In genomic region chr11:44816761-44817160, GRCh38 we compare ENCODE assay signal across 23 cellular contexts.
DNase-seq lines count a peak whose midpoint lies in the region; ATAC-seq and TF ChIP-seq lines count a peak whose summit lies in the region.
"Had no signal": no experiment of that assay in that cellular context is flagged by ENCODE, and none has a peak within 500 bp of the region (broad histone marks: within the 10 kb centered on the region; RNA-seq: fewer than 3 reads in every experiment).

No MANE protein-coding gene starts in this region.

- no peak overlapping the region for H3K9ac ChIP-seq in subcutaneous abdominal adipose tissue (ENCODE audit: low read length in 5 of 5)
- H3K9ac ChIP-seq: GM23248 had no signal

- TF ChIP-seq EP300 in esophagus muscularis mucosa (IDR thresholded peaks at IDR 0.05) = no peak

- no peak for TF ChIP-seq CTCF in left ventricle myocardium inferior (IDR thresholded peaks at IDR 0.05; ENCODE audit: borderline replicate concordance)
- no peak for TF ChIP-seq CTCF in esophagus muscularis mucosa (IDR thresholded peaks at IDR 0.05)
- TF ChIP-seq CTCF in neural crest cell (conservative IDR thresholded peaks at IDR 0.05) = no peak

- no peaks in the 10 kb centered on the region for H3K27me3 Mint-ChIP-seq in neural crest cell (ENCODE audit: low read depth)
- H3K27me3 Mint-ChIP-seq: B cell had no signal

- no peak overlapping the region for H3K4me3 Mint-ChIP-seq in neural crest cell
- H3K4me3 Mint-ChIP-seq: B cell, CD14-positive monocyte had no signal

- peaks cover 11% of the 10 kb centered on the region for H3K36me3 Mint-ChIP-seq in neural crest cell (ENCODE audit: low read depth)
- H3K36me3 Mint-ChIP-seq: CD14-positive monocyte had no signal

- H3K4me3 ChIP-seq in left ventricle myocardium inferior = no peak overlapping the region
- H3K4me3 ChIP-seq in esophagus muscularis mucosa = no peak overlapping the region
- H3K4me3 ChIP-seq in subcutaneous abdominal adipose tissue (ENCODE audit: low read depth in 1 of 5, low read length in 5 of 5) = no peak overlapping the region
- H3K4me3 ChIP-seq: GM23248, HAP-1, Peyer's patch had no signal

- H3K4me1 ChIP-seq in left ventricle myocardium inferior (peaks cover 97% of the 10 kb centered on the region), esophagus muscularis mucosa (peaks cover 67 to 99% (median 83%) of the 10 kb centered on the region in 4 donors), subcutaneous abdominal adipose tissue (ENCODE audit: control insufficient read depth in 5 of 5, insufficient read depth in 5 of 5, low read length in 5 of 5) (peaks cover 0 to 68% (median 8%) of the 10 kb centered on the region in 5 donors)
- H3K4me1 ChIP-seq: Peyer's patch had no signal

- no peak for DNase-seq in left ventricle myocardium inferior
- DNase-seq in left cardiac atrium = no peak
- no peak for DNase-seq in esophagus muscularis mucosa (ENCODE audit: extremely low spot score)
- DNase-seq in neural crest cell (ENCODE audit: low read depth, low spot score) = no peak
- no peak for DNase-seq in kidney tubule cell (ENCODE audit: low spot score)
- no peak for DNase-seq in SKM-1 (lab: John Stamatoyannopoulos, UW; ENCODE audit: unreplicated experiment)
- DNase-seq: DMS79 treated with DMSO at 0.1 percent for 48 hours, KBM-7, MM.1S, NCI-H1048, NCI-H1417 treated with DMSO at 0.1 percent for 48 hours, NCI-H187, NCI-H446, NCI-H526, Peyer's patch had no signal

- H3K27me3 ChIP-seq in left ventricle myocardium inferior (ENCODE audit: low read depth) (no peaks in the 10 kb centered on the region), esophagus muscularis mucosa (no peaks in the 10 kb centered on the region), subcutaneous abdominal adipose tissue (ENCODE audit: control insufficient read depth in 5 of 5, insufficient read depth in 4 of 5, low read length in 5 of 5) (peaks cover 0 to 4% (median 2%) of the 10 kb centered on the region in 5 donors)
- H3K27me3 ChIP-seq: Peyer's patch had no signal

- ATAC-seq in left cardiac atrium (no peak), HG02885 (IDR thresholded peaks at IDR 0.05; ENCODE audit: poor library complexity, unreplicated experiment) (no peak)
- ATAC-seq: HepG2 had no signal

- peak overlapping the region; percentile 88 for H3K27ac Mint-ChIP-seq in neural crest cell (ENCODE audit: unreplicated experiment)
- H3K27ac Mint-ChIP-seq: B cell, CD14-positive monocyte had no signal

- H3K36me3 ChIP-seq in left ventricle myocardium inferior (no peaks in the 10 kb centered on the region), esophagus muscularis mucosa (no peaks in the 10 kb centered on the region), subcutaneous abdominal adipose tissue (ENCODE audit: control insufficient read depth in 5 of 5, insufficient read depth in 5 of 5, low read length in 5 of 5) (no peaks in the 10 kb centered on the region)
- H3K36me3 ChIP-seq: HAP-1, Peyer's patch had no signal

- no peaks in the 10 kb centered on the region for H3K9me3 Mint-ChIP-seq in neural crest cell

- intact Hi-C loops in left ventricle myocardium inferior (cut with micrococcal nuclease) (no loop called here), left cardiac atrium (cut with DNase I) (loop anchor here in 1 of 2 donors (5.0 kb wide), 1 partner anchor 39 kb away; no protein-coding TSS in a partner anchor), esophagus muscularis mucosa (cut with DNase I) (no loop called here)

- 86% methylated on average over 3 of the region's 3 CpGs for WGBS in esophagus muscularis mucosa

- no peak for TF ChIP-seq POLR2A in esophagus muscularis mucosa (IDR thresholded peaks at IDR 0.05; ENCODE audit: low read depth)

- peaks cover 83% of the 10 kb centered on the region for H3K4me1 Mint-ChIP-seq in neural crest cell
- H3K4me1 Mint-ChIP-seq: B cell had no signal

- H3K27ac ChIP-seq in left ventricle myocardium inferior (replicated peaks) (peak overlapping the region; percentile 58), esophagus muscularis mucosa (replicated peaks in 1 of 4) (peak overlapping the region; percentile 63 to 79 (median 72)), subcutaneous abdominal adipose tissue (ENCODE audit: low read depth, low read length) (peak overlapping the region; percentile 50)
- H3K27ac ChIP-seq: GM23248, HL-60, Peyer's patch had no signal

- H3K9me3 ChIP-seq in left ventricle myocardium inferior (replicated peaks) (no peaks in the 10 kb centered on the region), esophagus muscularis mucosa (no peaks in the 10 kb centered on the region), subcutaneous abdominal adipose tissue (ENCODE audit: control insufficient read depth in 5 of 5, low read length in 5 of 5) (peaks cover 0 to 6% (median 0%) of the 10 kb centered on the region in 5 donors)
- H3K9me3 ChIP-seq: HAP-1, Peyer's patch had no signal
